Comparison of ENCODE assay signal across 8 cellular contexts in genomic region chr5:147391781-147392180, GRCh38.
DNase-seq lines count a peak whose midpoint lies in the region; ATAC-seq and FAIRE-seq lines count a peak whose summit lies in the region.

No MANE protein-coding gene starts in this region.

- H3K14ac ChIP-seq in neuronal stem cell (ENCODE audit: low read length), result no peak overlapping the region

- no peak overlapping the region for H2BK15ac ChIP-seq in neuronal stem cell (ENCODE audit: low read length)

- H2AFZ ChIP-seq in neuronal stem cell (ENCODE audit: low read length), result no peak overlapping the region

- ATAC-seq in GM21515 (IDR thresholded peaks at IDR 0.05; ENCODE audit: unreplicated experiment) (peak; percentile 95), HG03565 (IDR thresholded peaks at IDR 0.05; ENCODE audit: unreplicated experiment) (peak; percentile 98)

- H2AK5ac ChIP-seq in neuronal stem cell (ENCODE audit: low read depth, low read length), result no peak overlapping the region

- H2BK120ac ChIP-seq in neuronal stem cell (ENCODE audit: low read depth, low read length), result no peak overlapping the region

- H3K9me3 ChIP-seq in small intestine (ENCODE audit: control insufficient read depth, low read depth) (no peaks in the 10 kb centered on the region), neuronal stem cell (replicated peaks in 1 of 2; ENCODE audit: control insufficient read depth in 2 of 2, insufficient read depth in 1 of 2, low read depth in 1 of 2, low read length in 2 of 2) (peaks cover 0 to 3% of the 10 kb centered on the region in 2 donors)

- no peaks in the 10 kb centered on the region for H3K36me3 ChIP-seq in small intestine (ENCODE audit: control insufficient read depth in 2 of 2, insufficient read depth in 2 of 2, low read length in 2 of 2)
- peaks cover 24 to 71% of the 10 kb centered on the region in 2 donors for H3K36me3 ChIP-seq in neuronal stem cell (replicated peaks in 1 of 2; ENCODE audit: control insufficient read depth in 2 of 2, insufficient read depth in 2 of 2, low read length in 2 of 2)

- H3K4ac ChIP-seq in neuronal stem cell (ENCODE audit: low read length), result no peak overlapping the region

- no peak overlapping the region for H4K8ac ChIP-seq in neuronal stem cell (ENCODE audit: low read depth, low read length)

- H4K91ac ChIP-seq in neuronal stem cell (ENCODE audit: low read depth, low read length, poor library complexity), result no peak overlapping the region

- FAIRE-seq in small intestine (lab: Jason Lieb, UNC), result no peak

- no peak overlapping the region for H3K23ac ChIP-seq in neuronal stem cell (ENCODE audit: low read depth, low read length, poor library complexity)

- intact Hi-C loops in head of caudate nucleus (cut with DNase I), result no loop called here

- peak; percentile 44 for DNase-seq in GM04503 (ENCODE audit: low read depth)
- peak; percentile 53 for DNase-seq in SW480 (ENCODE audit: low spot score)
- DNase-seq in head of caudate nucleus, result peak in 24 of 42 donors; percentile 14 to 69 (median 34)
- peak; percentile 41 for DNase-seq in small intestine
- no peak for DNase-seq in neuronal stem cell (ENCODE audit: low spot score)
- DNase-seq in NCI-H146 (lab: John Stamatoyannopoulos, UW), result no peak

- H2BK12ac ChIP-seq in neuronal stem cell (ENCODE audit: low read length), result no peak overlapping the region

- H3K9ac ChIP-seq in neuronal stem cell (ENCODE audit: low read depth, low read length, poor library complexity), result no peak overlapping the region

- H3K27ac ChIP-seq in small intestine (ENCODE audit: low read depth in 1 of 2, low read length in 1 of 2), result no peak overlapping the region
- no peak overlapping the region for H3K27ac ChIP-seq in neuronal stem cell (replicated peaks; ENCODE audit: low read length)

- WGBS in small intestine, 3 donors, result 49 to 64% (median 50%) methylated on average over 5 of the region's 5 CpGs
- no CpG with 5 or more reads among the region's 5 CpGs for WGBS in neuronal stem cell (ENCODE audit: extremely low coverage in 2 of 2, insufficient read length in 2 of 2, insufficient replicate concordance in 1 of 2), 2 donors

- peaks cover 3% of the 10 kb centered on the region for H3K79me1 ChIP-seq in neuronal stem cell (ENCODE audit: low read depth, low read length)

- no peak overlapping the region for H2BK5ac ChIP-seq in neuronal stem cell (ENCODE audit: low read length)

- H3K27me3 ChIP-seq in small intestine (ENCODE audit: control insufficient read depth in 2 of 2, insufficient read depth in 2 of 2, low read length in 2 of 2), result no peaks in the 10 kb centered on the region
- no peaks in the 10 kb centered on the region for H3K27me3 ChIP-seq in neuronal stem cell (ENCODE audit: control insufficient read depth in 3 of 3, insufficient read depth in 3 of 3, low read depth in 1 of 3, low read length in 3 of 3)

- H3K4me1 ChIP-seq in small intestine (ENCODE audit: control insufficient read depth in 2 of 2, insufficient read depth in 1 of 2, low read depth in 1 of 2, low read length in 1 of 2) (no peaks in the 10 kb centered on the region), neuronal stem cell (ENCODE audit: control insufficient read depth in 2 of 2, insufficient read depth in 1 of 2, low read depth in 1 of 2, low read length in 2 of 2) (peaks cover 5 to 9% of the 10 kb centered on the region in 2 donors)

- H3K18ac ChIP-seq in neuronal stem cell (ENCODE audit: low read length), result no peak overlapping the region

- H3K4me3 ChIP-seq in small intestine (ENCODE audit: low read depth in 1 of 2, low read length in 2 of 2), result no peak overlapping the region
- no peak overlapping the region for H3K4me3 ChIP-seq in neuronal stem cell (ENCODE audit: low read length in 2 of 2)

- no peak overlapping the region for H3K4me2 ChIP-seq in neuronal stem cell (ENCODE audit: insufficient read depth, low read length, poor library complexity, severe bottlenecking)

Comparison
In these comparisons a context has a peak if more than half of its experiments do, and no peak if none do; other contexts are left out.
1. DNase-seq: peak in GM04503 (single experiment), SW480 (single experiment), head of caudate nucleus (24 of 42) and small intestine (single experiment); none in neuronal stem cell (single experiment) and NCI-H146 (single experiment).